8 cellular contexts compared by ENCODE assay signal in genomic region chr22:40043793-40044101, GRCh38. TPM values are rescaled to one million over a fixed set of nuclear protein-coding genes. Genes with fewer than 3 reads are reported as not detected.
DNase-seq lines count a peak whose midpoint lies in the region; ATAC-seq and TF ChIP-seq lines count a peak whose summit lies in the region.

No MANE protein-coding gene starts in this region.

- ATAC-seq in HG03196 (IDR thresholded peaks at IDR 0.05; ENCODE audit: unreplicated experiment), result no peak

- peak overlapping the region; percentile 91 to 96 for H3K4me3 ChIP-seq in ascending aorta
- H3K4me3 ChIP-seq in liver (ENCODE audit: low read depth in 1 of 3, low read length in 3 of 3), result peak overlapping the region; percentile 14 to 34 (median 21)
- peak overlapping the region; percentile 94 for H3K4me3 ChIP-seq in thymus (ENCODE audit: low read length)

- TF ChIP-seq CTCF in ascending aorta (IDR thresholded peaks at IDR 0.05), result no peak
- no peak for TF ChIP-seq CTCF in liver (IDR thresholded peaks at IDR 0.05; ENCODE audit: low read depth, low read length, missing input control)

- peaks cover 10% of the 10 kb centered on the region for H3K36me3 Mint-ChIP-seq in activated T-cell treated with anti-CD3 and anti-CD28 coated beads, Interleukin-2, amount 50 U/mL, for 24 hours (ENCODE audit: low read depth)

- peaks cover 0 to 8% of the 10 kb centered on the region in 2 donors for H3K4me1 ChIP-seq in ascending aorta
- H3K4me1 ChIP-seq in liver (ENCODE audit: control insufficient read depth in 4 of 4, insufficient read depth in 4 of 4, low read length in 3 of 4), result peaks cover 1 to 28% (median 16%) of the 10 kb centered on the region in 4 donors
- peaks cover 20% of the 10 kb centered on the region for H3K4me1 ChIP-seq in thymus (ENCODE audit: control insufficient read depth, insufficient read depth, low read length)

- peak overlapping the region; percentile 97 for H3K4me3 Mint-ChIP-seq in activated T-cell treated with anti-CD3 and anti-CD28 coated beads, Interleukin-2, amount 50 U/mL, for 24 hours

- no peaks in the 10 kb centered on the region for H3K9me3 ChIP-seq in ascending aorta
- H3K9me3 ChIP-seq in liver (ENCODE audit: control insufficient read depth in 4 of 4, low read length in 3 of 4), result no peaks in the 10 kb centered on the region
- no peaks in the 10 kb centered on the region for H3K9me3 ChIP-seq in thymus (ENCODE audit: control insufficient read depth)

- H3K9me3 Mint-ChIP-seq in activated T-cell treated with anti-CD3 and anti-CD28 coated beads, Interleukin-2, amount 50 U/mL, for 24 hours, result no peaks in the 10 kb centered on the region

- no peaks in the 10 kb centered on the region for H3K27me3 ChIP-seq in ascending aorta
- no peaks in the 10 kb centered on the region for H3K27me3 ChIP-seq in liver (ENCODE audit: control insufficient read depth in 4 of 4, insufficient read depth in 4 of 4, low read length in 3 of 4)
- no peaks in the 10 kb centered on the region for H3K27me3 ChIP-seq in thymus (ENCODE audit: control insufficient read depth, insufficient read depth)

- peaks cover 28% of the 10 kb centered on the region for H3K4me1 Mint-ChIP-seq in activated T-cell treated with anti-CD3 and anti-CD28 coated beads, Interleukin-2, amount 50 U/mL, for 24 hours (ENCODE audit: low read depth)

- intact Hi-C loops in ascending aorta (cut with DNase I), result loop anchor here (1.0 to 2.0 kb wide), 4 partner anchors 134 to 511 kb away; partner anchors contain the start of genes ADSL, RPS19BP1 and TNRC6B

- peak in 1 of 2 donors; percentile 18 for TF ChIP-seq RAD21 in liver (IDR thresholded peaks at IDR 0.05)

- H3K27me3 Mint-ChIP-seq in activated T-cell treated with anti-CD3 and anti-CD28 coated beads, Interleukin-2, amount 50 U/mL, for 24 hours, result peaks cover 5% of the 10 kb centered on the region

- H3K27ac Mint-ChIP-seq in activated T-cell treated with anti-CD3 and anti-CD28 coated beads, Interleukin-2, amount 50 U/mL, for 24 hours, result peak overlapping the region; percentile 100

- H3K9ac ChIP-seq in liver (ENCODE audit: low read depth in 1 of 2, low read length in 2 of 2), result peak overlapping the region; percentile 76 to 81

- DNase-seq in activated T-cell treated with anti-CD3 and anti-CD28 coated beads, Interleukin-2, amount 50 U/mL, for 24 hours, result no peak
- no peak for DNase-seq in activated T-cell treated with anti-CD3 and anti-CD28 coated beads, Interleukin-2, amount 50 U/mL, for 48 hours
- DNase-seq in ascending aorta (ENCODE audit: low spot score in 2 of 2), result no peak
- DNase-seq in AG08395 (ENCODE audit: low spot score), result no peak
- DNase-seq in mucosa of gallbladder (ENCODE audit: low spot score), result no peak

- 28% methylated on average over 5 of the region's 5 CpGs for WGBS in liver
- 53% methylated on average over 5 of the region's 5 CpGs for WGBS in thymus

- H3K27ac ChIP-seq in ascending aorta, result peak overlapping the region; percentile 85 to 93
- peak overlapping the region; percentile 91 to 98 for H3K27ac ChIP-seq in liver (ENCODE audit: low read depth in 1 of 2, low read length in 2 of 2)
- peak overlapping the region; percentile 95 for H3K27ac ChIP-seq in thymus (ENCODE audit: low read depth)

- no peaks in the 10 kb centered on the region for H3K36me3 ChIP-seq in ascending aorta
- no peaks in the 10 kb centered on the region for H3K36me3 ChIP-seq in liver (ENCODE audit: control insufficient read depth in 4 of 4, insufficient read depth in 3 of 4, low read depth in 1 of 4, low read length in 3 of 4)
- no peaks in the 10 kb centered on the region for H3K36me3 ChIP-seq in thymus (ENCODE audit: control insufficient read depth, insufficient read depth)

TF ChIP-seq in liver, 16 proteins besides CTCF, POLR2A, EP300 and RAD21:
- TF ChIP-seq, protein P1, sequence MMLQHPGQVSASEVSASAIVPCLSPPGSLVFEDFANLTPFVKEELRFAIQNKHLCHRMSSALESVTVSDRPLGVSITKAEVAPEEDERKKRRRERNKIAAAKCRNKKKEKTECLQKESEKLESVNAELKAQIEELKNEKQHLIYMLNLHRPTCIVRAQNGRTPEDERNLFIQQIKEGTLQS (IDR thresholded peaks at IDR 0.05), result no peak

RNA-seq across cellular contexts. Expression of gene FAM83F, which starts 49.0 kb away (rescaled TPM):
- total RNA-seq in ascending aorta, result not detected
- 1 to 10 TPM; 1.1 to 1.2 TPM for total RNA-seq in liver
- polyA plus RNA-seq in liver, result 1 to 10 TPM in 1 of 2 donors, under 1 TPM in 1; 0.39 to 1.5 TPM
- polyA plus RNA-seq in thymus, result 2.0 TPM
- 12.1 TPM for total RNA-seq in mucosa of gallbladder

Comparison
In these comparisons a context has a peak if more than half of its experiments do, and no peak if none do; other contexts are left out.
1. H3K4me3 ChIP-seq: peak in every context shown above with its lines; median percentile 94 in thymus; 94 in ascending aorta; 21 in liver.